ENCODE assay signal across 9 cellular contexts in the genomic region with DNA sequence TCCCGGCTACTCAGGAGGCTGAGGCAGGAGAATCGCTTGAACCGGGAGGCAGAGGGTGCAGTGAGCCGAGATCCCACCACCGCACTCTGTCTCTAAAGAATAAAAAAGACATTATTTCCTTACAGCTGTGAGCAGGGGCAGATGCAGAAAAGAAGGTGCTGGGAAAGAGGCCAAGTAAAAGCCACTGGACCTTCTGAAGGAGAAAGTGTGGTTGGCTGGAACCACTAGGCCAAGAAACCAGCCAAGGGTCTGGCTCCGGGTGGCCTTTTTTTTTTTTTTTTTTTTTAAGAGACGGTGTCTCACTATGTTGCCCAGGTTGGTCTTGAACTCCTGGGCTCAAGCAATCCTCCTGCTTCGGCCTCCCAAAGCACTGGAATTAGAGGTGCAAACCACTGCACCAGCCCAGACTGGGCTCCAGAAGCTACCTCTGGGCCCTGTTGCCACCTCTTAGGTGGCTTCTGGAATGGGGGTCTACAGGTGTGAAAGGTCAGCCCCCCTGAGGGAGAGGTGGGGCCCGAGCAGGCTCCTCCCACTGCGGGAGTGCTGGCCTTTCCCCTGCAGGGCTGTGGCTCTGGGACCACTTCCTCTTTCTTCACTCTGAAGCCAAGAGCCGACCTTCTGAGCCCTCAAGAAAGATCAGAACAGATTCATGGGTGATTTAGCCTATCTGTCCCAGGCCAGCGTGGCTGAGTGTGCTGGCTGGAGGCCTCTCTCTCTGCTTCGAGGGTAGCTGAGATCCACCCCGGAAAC. TPM values are rescaled to one million over a fixed set of nuclear protein-coding genes. Genes with fewer than 3 reads are reported as not detected.
DNase-seq lines count a peak whose midpoint lies in the region; ATAC-seq and TF ChIP-seq lines count a peak whose summit lies in the region.
"Had no signal": no experiment of that assay in that cellular context is flagged by ENCODE, and none has a peak within 500 bp of the region (broad histone marks: within the 10 kb centered on the region; RNA-seq: fewer than 3 reads in every experiment).

A gene with protein sequence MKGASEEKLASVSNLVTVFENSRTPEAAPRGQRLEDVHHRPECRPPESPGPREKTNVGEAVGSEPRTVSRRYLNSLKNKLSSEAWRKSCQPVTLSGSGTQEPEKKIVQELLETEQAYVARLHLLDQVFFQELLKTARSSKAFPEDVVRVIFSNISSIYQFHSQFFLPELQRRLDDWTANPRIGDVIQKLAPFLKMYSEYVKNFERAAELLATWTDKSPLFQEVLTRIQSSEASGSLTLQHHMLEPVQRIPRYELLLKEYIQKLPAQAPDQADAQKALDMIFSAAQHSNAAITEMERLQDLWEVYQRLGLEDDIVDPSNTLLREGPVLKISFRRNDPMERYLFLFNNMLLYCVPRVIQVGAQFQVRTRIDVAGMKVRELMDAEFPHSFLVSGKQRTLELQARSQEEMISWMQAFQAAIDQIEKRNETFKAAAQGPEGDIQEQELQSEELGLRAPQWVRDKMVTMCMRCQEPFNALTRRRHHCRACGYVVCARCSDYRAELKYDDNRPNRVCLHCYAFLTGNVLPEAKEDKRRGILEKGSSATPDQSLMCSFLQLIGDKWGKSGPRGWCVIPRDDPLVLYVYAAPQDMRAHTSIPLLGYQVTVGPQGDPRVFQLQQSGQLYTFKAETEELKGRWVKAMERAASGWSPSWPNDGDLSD (plus strand): TSS at position 595 of the 750 bp plus-strand sequence. CDS start 163 bp downstream, outside the sequence.

- H3K4me3 ChIP-seq in PC-3 (ENCODE audit: low read length) (no peak within 1 kb of the TSS), aorta (ENCODE audit: low read length in 2 of 2) (no peak within 1 kb of the TSS)

- POLR2A ChIA-PET in PC-3 (lab: Charles Lee; ENCODE audit: unreplicated experiment): no interaction called here

- H3K9me2 ChIP-seq in PC-3 (replicated peaks; ENCODE audit: low read length): no peaks in the 10 kb centered on the region

- H3K9me3 ChIP-seq in PC-3 (ENCODE audit: low read length) (no peaks in the 10 kb centered on the region), aorta (ENCODE audit: control insufficient read depth, low read length) (no peaks in the 10 kb centered on the region)

- no peaks in the 10 kb centered on the region for H4K20me1 ChIP-seq in PC-3 (ENCODE audit: low read length)

- WGBS in aorta, 2 donors: 74 to 75% methylated on average over 14 of the region's 14 CpGs

- no peaks in the 10 kb centered on the region for H3K27me3 ChIP-seq in PC-3 (ENCODE audit: low read length)
- H3K27me3 ChIP-seq in aorta (ENCODE audit: control insufficient read depth in 1 of 2, insufficient read depth in 2 of 2, low read length in 1 of 2): no peaks in the 10 kb centered on the region

- no peak for DNase-seq in PC-3
- DNase-seq in left colon: peak in 1 of 2 donors; percentile 53
- DNase-seq in aorta: peak in 1 of 2 donors; percentile 50
- DNase-seq in effector CD4-positive, alpha-beta T cell: no peak
- no peak for DNase-seq in DMS153 (lab: John Stamatoyannopoulos, UW)
- DNase-seq in SHP77 (lab: John Stamatoyannopoulos, UW): no peak

- H3K4me1 ChIP-seq in PC-3 (ENCODE audit: insufficient read depth, low read length) (no peaks in the 10 kb centered on the region), aorta (ENCODE audit: control insufficient read depth in 1 of 2, insufficient read depth in 2 of 2, low read length in 2 of 2) (no peaks in the 10 kb centered on the region)

- no peak within 1 kb of the TSS for H2AFZ ChIP-seq in PC-3 (ENCODE audit: low read length)

- 0 out of 2 replicates have a peak within 1 kb of the TSS, but pooled peaks have one; percentile 37 for H3K4me2 ChIP-seq in PC-3 (ENCODE audit: low read length)

- no peaks in the 10 kb centered on the region for H3K79me2 ChIP-seq in PC-3 (ENCODE audit: low read length)

- no peaks in the 10 kb centered on the region for H3K36me3 ChIP-seq in PC-3 (ENCODE audit: low read depth, low read length)
- H3K36me3 ChIP-seq in aorta (ENCODE audit: control insufficient read depth in 1 of 2, insufficient read depth in 2 of 2, low read length in 1 of 2): no peaks in the 10 kb centered on the region

- ATAC-seq in GM18868 (IDR thresholded peaks at IDR 0.05; ENCODE audit: unreplicated experiment): peak; percentile 54
- peak; percentile 68 for ATAC-seq in HG02610 (IDR thresholded peaks at IDR 0.05; ENCODE audit: unreplicated experiment)
- no peak for ATAC-seq in PC-3
- ATAC-seq in left colon: peak; percentile 52
- no peak for ATAC-seq in aorta (ENCODE audit: low FRiP score)

- no peak within 1 kb of the TSS for H3K9ac ChIP-seq in PC-3 (ENCODE audit: low read length)

- no peak within 1 kb of the TSS for H3K27ac ChIP-seq in PC-3 (ENCODE audit: low read length)
- H3K27ac ChIP-seq in aorta (ENCODE audit: low read depth in 1 of 2, low read length in 2 of 2): no peak within 1 kb of the TSS

- no peaks in the 10 kb centered on the region for H3F3A ChIP-seq in PC-3 (ENCODE audit: low read length, unreplicated experiment)

- no TSS peak for BruUV-seq in PC-3 (replicated peaks; lab: Mats Ljungman, UMichigan)

- CTCF ChIA-PET in PC-3 (lab: Charles Lee): no interaction called here

- TF ChIP-seq CTCF in PC-3 (conservative IDR thresholded peaks at IDR 0.05; ENCODE audit: low read depth, low read length): no peak

- intact Hi-C loops in PC-3 (cut with micrococcal nuclease): no loop called here
- intact Hi-C loops in left colon (cut with DNase I, micrococcal nuclease): no loop called here
- intact Hi-C loops in aorta (cut with DNase I): no loop called here

RNA-seq across cellular contexts. Expression of the gene that starts here (rescaled TPM):
- 0.35 and 0.44 TPM in 2 replicates for total RNA-seq in PC-3 (2014; rRNA removed)
- total RNA-seq in left colon: 10 to 100 TPM in 1 of 2 donors, 1 to 10 TPM in 1; 5.1 to 13.5 TPM
- total RNA-seq in aorta: 10 to 100 TPM; 19.9 to 33.9 TPM
- polyA plus RNA-seq in aorta: 10 to 100 TPM in 1 of 2 donors, 1 to 10 TPM in 1; 2.2 to 12.9 TPM
- total RNA-seq: fibroblast of lung had no signal
- polyA plus RNA-seq: fibroblast of lung had no signal

Comparison
In these comparisons a context has a peak if more than half of its experiments do, and no peak if none do; other contexts are left out.
1. ATAC-seq: peak in GM18868 (single experiment), HG02610 (single experiment) and left colon (single experiment); none in PC-3 (single experiment) and aorta (single experiment).